In the genomic region with DNA sequence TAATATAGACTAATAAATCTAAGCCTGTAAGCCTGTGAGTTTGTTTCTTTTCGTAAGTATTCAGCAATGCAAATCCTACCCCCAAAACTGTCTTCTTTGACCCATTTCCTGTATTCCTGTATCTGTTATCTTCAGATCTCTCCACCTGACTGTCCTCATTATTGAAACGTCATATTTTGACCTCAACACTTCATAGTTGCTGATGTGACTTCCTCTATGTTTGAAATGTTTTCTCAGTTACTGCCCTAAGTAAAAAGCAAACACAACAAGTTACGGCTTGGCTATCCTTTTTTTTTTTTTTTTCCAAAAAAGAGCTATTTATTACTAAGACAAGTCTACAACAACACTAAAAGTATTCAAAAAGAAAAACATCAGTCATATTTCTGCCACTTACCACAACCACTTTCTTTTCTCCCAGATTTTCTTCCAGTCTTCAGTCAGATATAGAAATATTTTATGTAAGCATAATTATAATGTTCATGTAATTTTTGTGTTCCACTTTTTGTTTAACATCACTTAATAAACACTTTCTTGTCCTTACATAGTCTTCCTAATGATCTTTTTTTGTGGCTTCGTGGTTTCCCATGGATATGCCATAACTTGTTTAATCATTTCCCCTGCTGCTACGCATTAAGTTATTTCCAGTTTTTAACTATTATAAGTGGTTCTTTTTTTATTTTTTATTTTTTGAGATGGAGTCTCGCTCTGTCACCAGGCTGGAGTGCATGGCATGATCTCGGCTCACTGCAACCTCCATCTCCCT, we compare ENCODE assay signal across 8 cellular contexts. TPM values are rescaled to one million over a fixed set of nuclear protein-coding genes. Genes with fewer than 3 reads are reported as not detected.
DNase-seq lines count a peak whose midpoint lies in the region; ATAC-seq and TF ChIP-seq lines count a peak whose summit lies in the region.

No MANE protein-coding gene starts in this region.

- peaks cover 4% of the 10 kb centered on the region for H3K9me3 Mint-ChIP-seq in activated naive CD4-positive, alpha-beta T cell treated with anti-CD3 and anti-CD28 coated beads for 36 hours
- H3K9me3 Mint-ChIP-seq in activated CD4-positive, alpha-beta memory T cell treated with anti-CD3 and anti-CD28 coated beads, Interleukin-2, amount 10 ng/mL, durations not matched to agents 7 days and 5 days: peaks cover 9% of the 10 kb centered on the region

- no peak for TF ChIP-seq POLR2A in thyroid gland (IDR thresholded peaks at IDR 0.05)
- TF ChIP-seq POLR2A in breast epithelium (IDR thresholded peaks at IDR 0.05): no peak

- H3K4me1 ChIP-seq in urinary bladder (ENCODE audit: insufficient read depth) (no peaks in the 10 kb centered on the region), thyroid gland (peaks cover 14 to 33% of the 10 kb centered on the region in 2 donors), breast epithelium (peaks cover 6 to 12% of the 10 kb centered on the region in 2 donors)

- no peaks in the 10 kb centered on the region for H3K27me3 Mint-ChIP-seq in activated naive CD4-positive, alpha-beta T cell treated with anti-CD3 and anti-CD28 coated beads for 36 hours (ENCODE audit: low read depth)
- H3K27me3 Mint-ChIP-seq in activated CD4-positive, alpha-beta memory T cell treated with anti-CD3 and anti-CD28 coated beads, Interleukin-2, amount 10 ng/mL, durations not matched to agents 7 days and 5 days: no peaks in the 10 kb centered on the region

- H3K27me3 ChIP-seq in thyroid gland (no peaks in the 10 kb centered on the region), breast epithelium (no peaks in the 10 kb centered on the region)

- peaks cover 5% of the 10 kb centered on the region for H3K36me3 Mint-ChIP-seq in activated naive CD4-positive, alpha-beta T cell treated with anti-CD3 and anti-CD28 coated beads for 36 hours (ENCODE audit: low read depth)
- peaks cover 18% of the 10 kb centered on the region for H3K36me3 Mint-ChIP-seq in activated CD4-positive, alpha-beta memory T cell treated with anti-CD3 and anti-CD28 coated beads, Interleukin-2, amount 10 ng/mL, durations not matched to agents 7 days and 5 days (ENCODE audit: low read depth)

- peaks cover 60% of the 10 kb centered on the region for H3K4me1 Mint-ChIP-seq in activated naive CD4-positive, alpha-beta T cell treated with anti-CD3 and anti-CD28 coated beads for 36 hours (ENCODE audit: low read depth)
- H3K4me1 Mint-ChIP-seq in activated CD4-positive, alpha-beta memory T cell treated with anti-CD3 and anti-CD28 coated beads, Interleukin-2, amount 10 ng/mL, durations not matched to agents 7 days and 5 days: peaks cover 67% of the 10 kb centered on the region

- H3K36me3 ChIP-seq in urinary bladder (ENCODE audit: insufficient read depth) (no peaks in the 10 kb centered on the region), thyroid gland (no peaks in the 10 kb centered on the region), breast epithelium (no peaks in the 10 kb centered on the region)

- no peak for DNase-seq in activated naive CD4-positive, alpha-beta T cell treated with anti-CD3 and anti-CD28 coated beads for 36 hours
- no peak for DNase-seq in activated naive CD4-positive, alpha-beta T cell (lab: John Stamatoyannopoulos, UW)
- no peak for DNase-seq in activated CD4-positive, alpha-beta memory T cell treated with anti-CD3 and anti-CD28 coated beads, Interleukin-2, amount 10 ng/mL, durations not matched to agents 7 days and 5 days
- DNase-seq in thyroid gland: no peak
- no peak for DNase-seq in breast epithelium (ENCODE audit: low spot score in 2 of 2)
- no peak for DNase-seq in stimulated activated CD4-positive, alpha-beta T cell treated with anti-CD3 and anti-CD28 coated beads, Interleukin-4, amount 100 ng/mL, for 4 hours

- ATAC-seq in HG03108 (IDR thresholded peaks at IDR 0.05; ENCODE audit: unreplicated experiment): peak; percentile 69

- POLR2A ChIA-PET in activated CD4-positive, alpha-beta memory T cell treated with anti-CD3 and anti-CD28 coated beads, Interleukin-2, amount 10 ng/mL, durations not matched to agents 7 days and 5 days (lab: Charles Lee): interaction anchor here (1.1 to 7.7 kb wide), 9 partner anchors 9 to 48 kb away, joined by 3 to 240 read pairs (median 8); no protein-coding TSS in a partner anchor

- 81% methylated on average over 7 of the region's 7 CpGs for WGBS in urinary bladder
- WGBS in thyroid gland, 2 donors: 77 to 87% methylated on average over 7 of the region's 7 CpGs

- peak overlapping the region; percentile 15 for H3K27ac ChIP-seq in urinary bladder (ENCODE audit: low read depth)
- no peak overlapping the region for H3K27ac ChIP-seq in thyroid gland
- H3K27ac ChIP-seq in breast epithelium: no peak overlapping the region

- peak overlapping the region; percentile 11 for H3K4me3 Mint-ChIP-seq in activated naive CD4-positive, alpha-beta T cell treated with anti-CD3 and anti-CD28 coated beads for 36 hours
- H3K4me3 Mint-ChIP-seq in activated CD4-positive, alpha-beta memory T cell treated with anti-CD3 and anti-CD28 coated beads, Interleukin-2, amount 10 ng/mL, durations not matched to agents 7 days and 5 days: peak overlapping the region; percentile 16

- H3K4me3 ChIP-seq in urinary bladder (ENCODE audit: low read depth, low read length) (no peak overlapping the region), thyroid gland (replicated peaks in 1 of 3) (no peak overlapping the region), breast epithelium (no peak overlapping the region)

- intact Hi-C loops in activated naive CD4-positive, alpha-beta T cell treated with anti-CD3 and anti-CD28 coated beads for 36 hours (cut with micrococcal nuclease): loop anchor here (1.0 kb wide), 3 partner anchors 9 to 18 kb away; no protein-coding TSS in a partner anchor
- intact Hi-C loops in thyroid gland (cut with DNase I) (no loop called here), breast epithelium (cut with DNase I; ENCODE audit: low total_unique reads) (no loop called here)

- H3K9me3 ChIP-seq in thyroid gland (no peaks in the 10 kb centered on the region), breast epithelium (no peaks in the 10 kb centered on the region)

- TF ChIP-seq CTCF in thyroid gland (IDR thresholded peaks at IDR 0.05) (no peak), breast epithelium (IDR thresholded peaks at IDR 0.05) (no peak)

- peak overlapping the region; percentile 18 for H3K27ac Mint-ChIP-seq in activated naive CD4-positive, alpha-beta T cell treated with anti-CD3 and anti-CD28 coated beads for 36 hours
- peak overlapping the region; percentile 83 for H3K27ac Mint-ChIP-seq in activated CD4-positive, alpha-beta memory T cell treated with anti-CD3 and anti-CD28 coated beads, Interleukin-2, amount 10 ng/mL, durations not matched to agents 7 days and 5 days

- CTCF ChIA-PET in activated naive CD4-positive, alpha-beta T cell treated with anti-CD3 and anti-CD28 coated beads for 36 hours (lab: Charles Lee): interaction anchor here (0.7 to 1.3 kb wide), 4 partner anchors 8 to 252 kb away, joined by 3 to 5 read pairs (median 4); no protein-coding TSS in a partner anchor
- CTCF ChIA-PET in activated CD4-positive, alpha-beta memory T cell treated with anti-CD3 and anti-CD28 coated beads, Interleukin-2, amount 10 ng/mL, durations not matched to agents 7 days and 5 days (lab: Charles Lee): interaction anchor here (0.8 to 3.4 kb wide), 6 partner anchors 9 to 69 kb away, joined by 3 to 15 read pairs (median 7); no protein-coding TSS in a partner anchor

RNA-seq across cellular contexts. Expression of gene EML4, which starts 44.9 kb away (rescaled TPM):
- 10 to 100 TPM; 65.8 to 65.9 TPM for total RNA-seq in activated naive CD4-positive, alpha-beta T cell treated with anti-CD3 and anti-CD28 coated beads for 36 hours
- total RNA-seq in activated CD4-positive, alpha-beta memory T cell treated with anti-CD3 and anti-CD28 coated beads, Interleukin-2, amount 10 ng/mL, durations not matched to agents 7 days and 5 days: 100 to 1,000 TPM; 130 to 133 TPM
- total RNA-seq in urinary bladder: 93.6 TPM
- 11.4 TPM for polyA plus RNA-seq in urinary bladder
- total RNA-seq in thyroid gland: 10 to 100 TPM; 52.5 to 67.2 (median 64.7) TPM
- total RNA-seq in breast epithelium: 10 to 100 TPM; 19.4 to 68.5 (median 36.7) TPM
